Comparison of ENCODE assay signal across 1 cellular context in genomic region chr3:77039606-77040553, GRCh38.
TF ChIP-seq lines count a peak whose summit lies in the region.

Gene ROBO2 (plus strand): TSS chr3:77040099. CDS start chr3:77040786, 687 bp downstream.

TF ChIP-seq in GM23338, 12 proteins besides CTCF, POLR2A, EP300 and RAD21 (continued from another document):
- TF ChIP-seq ZNF462 (CRISPR knock-in tag; IDR thresholded peaks at IDR 0.05) (no peak), JUNB (IDR thresholded peaks at IDR 0.05; ENCODE audit: unreplicated experiment) (no peak), EZH2phosphoT487 (IDR thresholded peaks at IDR 0.05; ENCODE audit: unreplicated experiment) (no peak)
